In genomic region chr20:21096321-21097043, GRCh38 we compare ENCODE assay signal across 9 cellular contexts. TPM values are rescaled to one million over a fixed set of nuclear protein-coding genes. Genes with fewer than 3 reads are reported as not detected.
A peak's percentile ranks its signal among the peaks of the same experiment; 100 is the strongest.
DNase-seq lines count a peak whose midpoint lies in the region; ATAC-seq and TF ChIP-seq lines count a peak whose summit lies in the region.
"Had no signal": no experiment of that assay in that cellular context is flagged by ENCODE, and none has a peak within 500 bp of the region (broad histone marks: within the 10 kb centered on the region; RNA-seq: fewer than 3 reads in every experiment).

No MANE protein-coding gene starts in this region.

- peak; percentile 50 for ATAC-seq in GM18873 (IDR thresholded peaks at IDR 0.05; ENCODE audit: low FRiP score, unreplicated experiment)
- ATAC-seq in HG03196 (IDR thresholded peaks at IDR 0.05; ENCODE audit: unreplicated experiment), result no peak

- in situ Hi-C loops in GM13977 (cut with MboI; ENCODE audit: low pct_unique_long_range_greater_than_20kb, low sequenced_read_pairs, unreplicated experiment), result no loop called here

- no peak for TF ChIP-seq CTCF in GM13977 (IDR thresholded peaks at IDR 0.05; ENCODE audit: extremely low read depth, insufficient read depth, missing control alignments)

- peak; percentile 28 for DNase-seq in Jurkat, Clone E6-1 (ENCODE audit: low read depth, low spot score)
- DNase-seq in SK-N-DZ (ENCODE audit: low spot score) (peak; percentile 52), medulla oblongata (ENCODE audit: extremely low spot score) (peak; percentile 84), amniotic stem cell (lab: John Stamatoyannopoulos, UW) (no peak), NCI-H1436 (lab: John Stamatoyannopoulos, UW) (no peak), GM13977 (ENCODE audit: low spot score) (no peak)
- DNase-seq: naive B cell had no signal

- no peak overlapping the region for H3K4me3 ChIP-seq in Jurkat, Clone E6-1 (ENCODE audit: low read length)

RNA-seq across cellular contexts. Expression of gene LINC00237, which starts 9.7 kb away (rescaled TPM):
- polyA plus RNA-seq in Jurkat, Clone E6-1 (2012; ENCODE audit: insufficient read depth, insufficient read length), result not detected
- not detected in 2 replicates for polyA plus RNA-seq in SK-N-DZ (2014; cell fraction: cytosol; rRNA removed)
- not detected in 2 replicates for polyA plus RNA-seq in SK-N-DZ (2014; cell fraction: nucleus; rRNA removed)

RNA-seq across cellular contexts. Expression of gene KIZ, which starts 29.4 kb away (rescaled TPM):
- 23.2 TPM for polyA plus RNA-seq in Jurkat, Clone E6-1 (2012; ENCODE audit: insufficient read depth, insufficient read length)
- polyA plus RNA-seq in SK-N-DZ (2014; cell fraction: cytosol; rRNA removed), result 33.5 and 35.3 TPM in 2 replicates
- 47.3 and 52.6 TPM in 2 replicates for polyA plus RNA-seq in SK-N-DZ (2014; cell fraction: nucleus; rRNA removed)

Comparison
In these comparisons a context has a peak if more than half of its experiments do, and no peak if none do; other contexts are left out.
1. DNase-seq: peak in Jurkat, Clone E6-1 (single experiment), SK-N-DZ (single experiment) and medulla oblongata (single experiment); none in amniotic stem cell (single experiment), NCI-H1436 (single experiment) and GM13977 (single experiment).